Comparison of ENCODE assay signal across 8 cellular contexts in genomic region chr6:35470663-35471120, GRCh38. TPM values are rescaled to one million over a fixed set of nuclear protein-coding genes. Genes with fewer than 3 reads are reported as not detected.
A peak's percentile ranks its signal among the peaks of the same experiment; 100 is the strongest.
DNase-seq lines count a peak whose midpoint lies in the region; TF ChIP-seq lines count a peak whose summit lies in the region.

No MANE protein-coding gene starts in this region.

- peak overlapping the region; percentile 87 for H3K27ac Mint-ChIP-seq in activated T-helper 2 cell treated with anti-CD3 and anti-CD28 coated beads, Interferon-gamma antibody, Interleukin-2, Interleukin-4, amounts not matched to agents 10 μg/mL and 5 μg/mL and 100 μg/mL, durations not matched to agents 14 hours and 24 hours and 36 hours

- H3K36me3 ChIP-seq in A673 (ENCODE audit: insufficient read depth, low read length, poor library complexity, severe bottlenecking) = peaks cover 67% of the 10 kb centered on the region
- H3K36me3 ChIP-seq in HAP-1 (replicated peaks) = peaks cover 77% of the 10 kb centered on the region
- H3K36me3 ChIP-seq in iPS-20b (ENCODE audit: insufficient read depth, low read depth, low read length) = peaks cover 81% of the 10 kb centered on the region

- POLR2A ChIA-PET in A673 (lab: Charles Lee; ENCODE audit: low non-redundant PET) = no interaction called here

- H3K9me3 Mint-ChIP-seq in activated T-helper 2 cell treated with anti-CD3 and anti-CD28 coated beads, Interferon-gamma antibody, Interleukin-2, Interleukin-4, amounts not matched to agents 10 μg/mL and 5 μg/mL and 100 μg/mL, durations not matched to agents 14 hours and 24 hours and 36 hours = no peaks in the 10 kb centered on the region

- BruUV-seq in A673 (replicated peaks; lab: Mats Ljungman, UMichigan) = no TSS peak

- H3K36me3 Mint-ChIP-seq in activated T-helper 2 cell treated with anti-CD3 and anti-CD28 coated beads, Interferon-gamma antibody, Interleukin-2, Interleukin-4, amounts not matched to agents 10 μg/mL and 5 μg/mL and 100 μg/mL, durations not matched to agents 14 hours and 24 hours and 36 hours (ENCODE audit: low read depth) = peaks cover 69% of the 10 kb centered on the region

- H3K4me1 Mint-ChIP-seq in activated T-helper 2 cell treated with anti-CD3 and anti-CD28 coated beads, Interferon-gamma antibody, Interleukin-2, Interleukin-4, amounts not matched to agents 10 μg/mL and 5 μg/mL and 100 μg/mL, durations not matched to agents 14 hours and 24 hours and 36 hours (ENCODE audit: low read depth) = peaks cover 24% of the 10 kb centered on the region

- peak overlapping the region; percentile 91 for H3K4me3 Mint-ChIP-seq in activated T-helper 2 cell treated with anti-CD3 and anti-CD28 coated beads, Interferon-gamma antibody, Interleukin-2, Interleukin-4, amounts not matched to agents 10 μg/mL and 5 μg/mL and 100 μg/mL, durations not matched to agents 14 hours and 24 hours and 36 hours (ENCODE audit: low read depth)

- H3K27me3 ChIP-seq in A673 (replicated peaks; ENCODE audit: insufficient read depth, low read depth, low read length, poor library complexity) (no peaks in the 10 kb centered on the region), HAP-1 (ENCODE audit: low read depth) (no peaks in the 10 kb centered on the region), iPS-20b (ENCODE audit: insufficient read depth, low read length) (peaks cover 9% of the 10 kb centered on the region; the same call in 1 of the 2 replicates)

- H3K27ac ChIP-seq in A673 (ENCODE audit: low read depth, low read length, poor library complexity, severe bottlenecking) (peak overlapping the region; percentile 99), iPS-20b (ENCODE audit: low read length) (no peak overlapping the region)

- in situ Hi-C loops in HAP-1 (cut with MboI; ENCODE audit: low sequenced_read_pairs) (no loop called here), G401 (cut with HindIII; ENCODE audit: low sequenced_read_pairs) (no loop called here)

- no peaks in the 10 kb centered on the region for H3K27me3 Mint-ChIP-seq in activated T-helper 2 cell treated with anti-CD3 and anti-CD28 coated beads, Interferon-gamma antibody, Interleukin-2, Interleukin-4, amounts not matched to agents 10 μg/mL and 5 μg/mL and 100 μg/mL, durations not matched to agents 14 hours and 24 hours and 36 hours (ENCODE audit: low read depth)

- intact Hi-C loops in A673 (cut with micrococcal nuclease; ENCODE audit: unreplicated experiment) = no loop called here
- intact Hi-C loops in activated T-helper 2 cell treated with anti-CD3 and anti-CD28 coated beads, Interferon-gamma antibody, Interleukin-2, Interleukin-4, amounts not matched to agents 10 μg/mL and 5 μg/mL and 100 μg/mL, durations not matched to agents 14 hours and 24 hours and 36 hours (cut with micrococcal nuclease) = no loop called here

- CTCF ChIA-PET in A673 (lab: Charles Lee) = interaction anchor here (0.8 kb wide), 1 partner anchor 127 kb away, joined by 3 read pairs; no protein-coding TSS in a partner anchor

- peak overlapping the region; percentile 100; the same call in 1 of the 2 replicates for H3K9ac ChIP-seq in iPS-20b (ENCODE audit: low read depth, low read length)

- H3K4me1 ChIP-seq in A673 (ENCODE audit: insufficient read depth, low read length, poor library complexity, severe bottlenecking) (peaks cover 17% of the 10 kb centered on the region), HAP-1 (peaks cover 16% of the 10 kb centered on the region), iPS-20b (ENCODE audit: insufficient read depth, low read length) (peaks cover 2% of the 10 kb centered on the region; the same call in 1 of the 2 replicates)

- H3K4me3 ChIP-seq in A673 (ENCODE audit: low read depth, low read length, poor library complexity, severe bottlenecking) (peak overlapping the region; percentile 99), HAP-1 (peak overlapping the region; percentile 98), iPS-20b (ENCODE audit: low read length) (peak overlapping the region; percentile 90)

- H3K9me3 ChIP-seq in A673 (ENCODE audit: low read depth, low read length, poor library complexity, severe bottlenecking) (no peaks in the 10 kb centered on the region), HAP-1 (no peaks in the 10 kb centered on the region), iPS-20b (ENCODE audit: insufficient read depth, low read depth, low read length) (no peaks in the 10 kb centered on the region)

- TF ChIP-seq CTCF in A673 (conservative IDR thresholded peaks at IDR 0.05; ENCODE audit: low read depth, low read length) = no peak

- DNase-seq in A673 (ENCODE audit: low spot score) (no peak), HAP-1 (ENCODE audit: low spot score in 2 of 2) (peak in 1 of 2 experiments; percentile 46), NCI-H2171 (lab: John Stamatoyannopoulos, UW) (no peak), superior temporal gyrus (ENCODE audit: extremely low spot score) (no peak), NK-92 (lab: John Stamatoyannopoulos, UW; ENCODE audit: unreplicated experiment) (no peak), G401 (ENCODE audit: low spot score) (no peak)
- DNase-seq in activated T-helper 2 cell treated with anti-CD3 and anti-CD28 coated beads, Interferon-gamma antibody, Interleukin-2, Interleukin-4, amounts not matched to agents 10 μg/mL and 5 μg/mL and 100 μg/mL, durations not matched to agents 14 hours and 24 hours and 36 hours (ENCODE audit: low spot score) = no peak

RNA-seq across cellular contexts. Expression of gene RPL10A, which starts 2.5 kb away (rescaled TPM):
- 1,064 and 1,085 TPM in 2 replicates for total RNA-seq in A673 (2021)
- 1,727 and 1,773 TPM in 2 replicates for total RNA-seq in activated T-helper 2 cell treated with anti-CD3 and anti-CD28 coated beads, Interferon-gamma antibody, Interleukin-2, Interleukin-4, amounts not matched to agents 10 μg/mL and 5 μg/mL and 100 μg/mL, durations not matched to agents 14 hours and 24 hours and 36 hours
- total RNA-seq in G401 (2014; rRNA removed; shearing (Covaris generic)) = 3,184 and 4,000 TPM in 2 replicates

RNA-seq across cellular contexts. Expression of gene FANCE, which starts 18.6 kb away (rescaled TPM):
- 19.2 and 23.4 TPM in 2 replicates for total RNA-seq in A673 (2021)
- 20.6 and 21.1 TPM in 2 replicates for total RNA-seq in activated T-helper 2 cell treated with anti-CD3 and anti-CD28 coated beads, Interferon-gamma antibody, Interleukin-2, Interleukin-4, amounts not matched to agents 10 μg/mL and 5 μg/mL and 100 μg/mL, durations not matched to agents 14 hours and 24 hours and 36 hours
- 21.0 and 22.2 TPM in 2 replicates for total RNA-seq in G401 (2014; rRNA removed; shearing (Covaris generic))

RNA-seq across cellular contexts. Expression of gene TEAD3, which starts 26.2 kb away (rescaled TPM):
- total RNA-seq in A673 (2021) = 10.3 and 17.0 TPM in 2 replicates
- total RNA-seq in activated T-helper 2 cell treated with anti-CD3 and anti-CD28 coated beads, Interferon-gamma antibody, Interleukin-2, Interleukin-4, amounts not matched to agents 10 μg/mL and 5 μg/mL and 100 μg/mL, durations not matched to agents 14 hours and 24 hours and 36 hours = 1.8 and 2.0 TPM in 2 replicates
- 15.6 and 19.4 TPM in 2 replicates for total RNA-seq in G401 (2014; rRNA removed; shearing (Covaris generic))

RNA-seq across cellular contexts. Expression of gene TULP1, which starts 42.0 kb away (rescaled TPM):
- 0.66 TPM in 1 of 2 replicates, not detected in the other for total RNA-seq in A673 (2021)
- not detected in 2 replicates for total RNA-seq in activated T-helper 2 cell treated with anti-CD3 and anti-CD28 coated beads, Interferon-gamma antibody, Interleukin-2, Interleukin-4, amounts not matched to agents 10 μg/mL and 5 μg/mL and 100 μg/mL, durations not matched to agents 14 hours and 24 hours and 36 hours
- not detected in 2 replicates for total RNA-seq in G401 (2014; rRNA removed; shearing (Covaris generic))
